8 cellular contexts compared by ENCODE assay signal in genomic region chr11:16739326-16739875, GRCh38. TPM values are rescaled to one million over a fixed set of nuclear protein-coding genes. Genes with fewer than 3 reads are reported as not detected.
DNase-seq lines count a peak whose midpoint lies in the region; ATAC-seq, FAIRE-seq and TF ChIP-seq lines count a peak whose summit lies in the region.

No MANE protein-coding gene starts in this region.

- H3K4me3 ChIP-seq in WI38 (ENCODE audit: low read depth, low read length) (peak overlapping the region; percentile 92), upper lobe of left lung (peak overlapping the region; percentile 65 to 78 (median 68))

- peak; percentile 41 for FAIRE-seq in islet of Langerhans (lab: Jason Lieb, UNC)
- no peak for FAIRE-seq in GM12892 (lab: Jason Lieb, UNC)

- TF ChIP-seq POLR2A in upper lobe of left lung (IDR thresholded peaks at IDR 0.05) (no peak), GM12892 (IDR thresholded peaks at IDR 0.05; ENCODE audit: low read depth, low read length) (no peak)

- no peaks in the 10 kb centered on the region for H3K9me3 ChIP-seq in upper lobe of left lung

- ATAC-seq in upper lobe of left lung (ENCODE audit: low FRiP score in 2 of 2) (peak in 1 of 2 donors; percentile 1), HG03196 (IDR thresholded peaks at IDR 0.05; ENCODE audit: unreplicated experiment) (no peak)

- no peak for TF ChIP-seq EP300 in upper lobe of left lung (IDR thresholded peaks at IDR 0.05)

- no peaks in the 10 kb centered on the region for H3K36me3 ChIP-seq in upper lobe of left lung

- peak overlapping the region; percentile 94 to 99 (median 97) for H3K27ac ChIP-seq in upper lobe of left lung

- peaks cover 36 to 56% (median 39%) of the 10 kb centered on the region in 4 donors for H3K4me1 ChIP-seq in upper lobe of left lung

- peak; percentile 19 for DNase-seq in NCI-H345 (lab: John Stamatoyannopoulos, UW)
- no peak for DNase-seq in NCI-H345 treated with DMSO at 0.1 percent for 48 hours (lab: John Stamatoyannopoulos, UW; ENCODE audit: unreplicated experiment)
- DNase-seq in upper lobe of left lung = no peak
- DNase-seq in cortex of kidney (lab: John Stamatoyannopoulos, UW) = no peak
- DNase-seq in GM12892 (ENCODE audit: insufficient read length) = no peak

- TF ChIP-seq CTCF in WI38 (IDR thresholded peaks at IDR 0.05; ENCODE audit: low read depth, low read length) (no peak), upper lobe of left lung (IDR thresholded peaks at IDR 0.05) (no peak)

- WGBS in upper lobe of left lung, 2 donors = 8 to 10% methylated on average over 20 of the region's 20 CpGs

- no peaks in the 10 kb centered on the region for H3K27me3 ChIP-seq in upper lobe of left lung

RNA-seq across cellular contexts. Expression of gene C11orf58, which starts 1.0 kb away (rescaled TPM):
- total RNA-seq in upper lobe of left lung = 100 to 1,000 TPM in 5 of 6 donors, 10 to 100 TPM in 1; 99.9 to 179 (median 112) TPM
- polyA plus RNA-seq in GM12892 (2012; ENCODE audit: missing spikeins) = 154 TPM
